11 cellular contexts compared by ENCODE assay signal in the genomic region with DNA sequence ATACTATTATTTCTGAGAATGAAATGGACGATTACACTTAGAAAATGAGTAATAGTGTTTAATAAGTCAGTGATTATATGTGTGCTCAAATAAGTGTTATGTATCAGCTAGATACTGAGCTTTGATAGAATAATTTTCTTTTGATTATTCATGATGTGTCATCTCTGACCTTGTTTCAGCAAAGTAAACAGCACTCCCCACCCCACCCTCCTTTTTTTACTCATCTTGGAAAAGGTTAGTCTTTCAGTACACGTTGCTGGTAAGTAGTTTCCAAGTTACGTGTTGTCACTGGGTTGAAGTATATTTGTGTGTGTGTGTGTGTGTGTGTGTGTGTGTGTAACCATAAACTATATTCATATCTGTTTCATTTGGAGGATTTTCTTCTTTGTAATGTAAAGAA.
DNase-seq lines count a peak whose midpoint lies in the region; ATAC-seq and TF ChIP-seq lines count a peak whose summit lies in the region.
"Had no signal": no experiment of that assay in that cellular context is flagged by ENCODE, and none has a peak within 500 bp of the region (broad histone marks: within the 10 kb centered on the region; RNA-seq: fewer than 3 reads in every experiment).

No MANE protein-coding gene starts in this region.

- H3K9me3 Mint-ChIP-seq in activated T-helper 17 cell treated with anti-CD3 and anti-CD28 coated beads, Interleukin-2, amount 50 U/mL, for 72 hours, result peaks cover 9% of the 10 kb centered on the region
- H3K9me3 Mint-ChIP-seq in glutamatergic neuron (ENCODE audit: unreplicated experiment), result peaks cover 3% of the 10 kb centered on the region
- H3K9me3 Mint-ChIP-seq: activated CD4-positive, alpha-beta T cell treated with anti-CD3 and anti-CD28 coated beads, Interleukin-2, amount 10 ng/mL, durations not matched to agents 7 days and 5 days had no signal

- H3K9ac ChIP-seq in GM23248, result no peak overlapping the region

- H3K27ac ChIP-seq in GM23248 (peak overlapping the region; percentile 42), sigmoid colon (no peak overlapping the region)
- H3K27ac ChIP-seq: thoracic aorta had no signal

- DNase-seq in A172 (ENCODE audit: low spot score) (peak; percentile 68), GM23248 (peak; percentile 91), glutamatergic neuron (no peak), sigmoid colon (no peak), ureter (ENCODE audit: low spot score) (no peak), NCI-H146 treated with DMSO at 0.1 percent for 48 hours (lab: John Stamatoyannopoulos, UW; ENCODE audit: unreplicated experiment) (no peak)
- DNase-seq: activated CD4-positive, alpha-beta T cell treated with anti-CD3 and anti-CD28 coated beads, Interleukin-2, amount 10 ng/mL, durations not matched to agents 7 days and 5 days; CD4-positive, CD25-positive, alpha-beta regulatory T cell had no signal

- H3K4me3 Mint-ChIP-seq in activated T-helper 17 cell treated with anti-CD3 and anti-CD28 coated beads, Interleukin-2, amount 50 U/mL, for 72 hours, result no peak overlapping the region
- no peak overlapping the region for H3K4me3 Mint-ChIP-seq in glutamatergic neuron (ENCODE audit: unreplicated experiment)
- H3K4me3 Mint-ChIP-seq: activated CD4-positive, alpha-beta T cell treated with anti-CD3 and anti-CD28 coated beads, Interleukin-2, amount 10 ng/mL, durations not matched to agents 7 days and 5 days; CD4-positive, CD25-positive, alpha-beta regulatory T cell had no signal

- H2AFZ ChIP-seq in GM23248, result no peak overlapping the region

- in situ Hi-C loops in GM23248 (cut with MboI), result no loop called here

- H3K79me2 ChIP-seq in GM23248 (ENCODE audit: insufficient read depth), result no peaks in the 10 kb centered on the region

- TF ChIP-seq POLR2A in sigmoid colon (IDR thresholded peaks at IDR 0.05), result no peak

- no peak overlapping the region for H3K27ac Mint-ChIP-seq in activated T-helper 17 cell treated with anti-CD3 and anti-CD28 coated beads, Interleukin-2, amount 50 U/mL, for 72 hours
- H3K27ac Mint-ChIP-seq in glutamatergic neuron (ENCODE audit: unreplicated experiment), result peak overlapping the region; percentile 30
- H3K27ac Mint-ChIP-seq: activated CD4-positive, alpha-beta T cell treated with anti-CD3 and anti-CD28 coated beads, Interleukin-2, amount 10 ng/mL, durations not matched to agents 7 days and 5 days; CD4-positive, CD25-positive, alpha-beta regulatory T cell had no signal

- no peak for TF ChIP-seq EP300 in sigmoid colon (IDR thresholded peaks at IDR 0.05)

- peaks cover 7% of the 10 kb centered on the region; the same call in 1 of the 2 replicates for H3F3A ChIP-seq in GM23248 (ENCODE audit: insufficient read depth)

- no peak overlapping the region for H3K4me3 ChIP-seq in GM23248
- H3K4me3 ChIP-seq in sigmoid colon, result no peak overlapping the region
- H3K4me3 ChIP-seq: thoracic aorta had no signal

- no peaks in the 10 kb centered on the region for H3K9me2 ChIP-seq in GM23248 (ENCODE audit: insufficient read depth)

- TF ChIP-seq CTCF in glutamatergic neuron (IDR thresholded peaks at IDR 0.05; ENCODE audit: partially characterized antibody, unreplicated experiment) (no peak), sigmoid colon (IDR thresholded peaks at IDR 0.05) (no peak)

- H3K4me1 Mint-ChIP-seq in activated T-helper 17 cell treated with anti-CD3 and anti-CD28 coated beads, Interleukin-2, amount 50 U/mL, for 72 hours, result no peaks in the 10 kb centered on the region
- H3K4me1 Mint-ChIP-seq in glutamatergic neuron (ENCODE audit: low read depth, unreplicated experiment), result peaks cover 24% of the 10 kb centered on the region
- H3K4me1 Mint-ChIP-seq: CD4-positive, CD25-positive, alpha-beta regulatory T cell had no signal

- H3K36me3 Mint-ChIP-seq in activated T-helper 17 cell treated with anti-CD3 and anti-CD28 coated beads, Interleukin-2, amount 50 U/mL, for 72 hours (ENCODE audit: low read depth), result no peaks in the 10 kb centered on the region
- H3K36me3 Mint-ChIP-seq in glutamatergic neuron (ENCODE audit: unreplicated experiment), result no peaks in the 10 kb centered on the region
- H3K36me3 Mint-ChIP-seq: CD4-positive, CD25-positive, alpha-beta regulatory T cell had no signal

- H3K27me3 Mint-ChIP-seq in activated T-helper 17 cell treated with anti-CD3 and anti-CD28 coated beads, Interleukin-2, amount 50 U/mL, for 72 hours, result no peaks in the 10 kb centered on the region
- H3K27me3 Mint-ChIP-seq in glutamatergic neuron (ENCODE audit: unreplicated experiment), result no peaks in the 10 kb centered on the region
- H3K27me3 Mint-ChIP-seq: activated CD4-positive, alpha-beta T cell treated with anti-CD3 and anti-CD28 coated beads, Interleukin-2, amount 10 ng/mL, durations not matched to agents 7 days and 5 days; CD4-positive, CD25-positive, alpha-beta regulatory T cell had no signal

- WGBS in GM23248 (ENCODE audit: low coverage in 1 of 2, low lambda C conversion rate in 2 of 2, missing lambda C conversion rate in 2 of 2), 2 experiments, result 9 to 18% methylated on average over 3 of the region's 3 CpGs
- WGBS in sigmoid colon, 2 donors, result 41 to 56% methylated on average over 3 of the region's 3 CpGs

- peak; percentile 44 for ATAC-seq in activated T-helper 17 cell treated with anti-CD3 and anti-CD28 coated beads, Interleukin-2, amount 50 U/mL, for 72 hours (replicated peaks)
- ATAC-seq in HG03039 (IDR thresholded peaks at IDR 0.05; ENCODE audit: unreplicated experiment), result no peak

- H3K4me1 ChIP-seq in GM23248 (ENCODE audit: insufficient read depth) (peaks cover 18% of the 10 kb centered on the region), sigmoid colon (no peaks in the 10 kb centered on the region)

- no peaks in the 10 kb centered on the region for H3K9me3 ChIP-seq in GM23248 (ENCODE audit: low read depth)
- H3K9me3 ChIP-seq in sigmoid colon, result no peaks in the 10 kb centered on the region
- H3K9me3 ChIP-seq: thoracic aorta had no signal

- H4K20me1 ChIP-seq in GM23248 (ENCODE audit: insufficient read depth), result no peaks in the 10 kb centered on the region

- H3K36me3 ChIP-seq in GM23248 (ENCODE audit: low read depth) (peaks cover 19% of the 10 kb centered on the region; the same call in 1 of the 2 replicates), sigmoid colon (peaks cover 0 to 28% (median 1%) of the 10 kb centered on the region in 4 donors)
- H3K36me3 ChIP-seq: thoracic aorta had no signal

- intact Hi-C loops in sigmoid colon (cut with DNase I), result no loop called here

- H3K27me3 ChIP-seq in GM23248 (replicated peaks; ENCODE audit: insufficient read depth) (no peaks in the 10 kb centered on the region), sigmoid colon (no peaks in the 10 kb centered on the region)

- peak overlapping the region; percentile 6 for H3K4me2 ChIP-seq in GM23248 (ENCODE audit: unreplicated experiment)

Comparison
In these comparisons a context has a peak if more than half of its experiments do, and no peak if none do; other contexts are left out.
1. DNase-seq: peak in A172 (single experiment) and GM23248 (single experiment); none in glutamatergic neuron (single experiment), sigmoid colon (single experiment), ureter (single experiment) and NCI-H146 treated with DMSO at 0.1 percent for 48 hours (single experiment).